12 cellular contexts compared by ENCODE assay signal in genomic region chr22:15687676-15688075, GRCh38. TPM values are rescaled to one million over a fixed set of nuclear protein-coding genes. Genes with fewer than 3 reads are reported as not detected.
"Had no signal": no experiment of that assay in that cellular context is flagged by ENCODE, and none has a peak within 500 bp of the region (broad histone marks: within the 10 kb centered on the region; RNA-seq: fewer than 3 reads in every experiment).

No MANE protein-coding gene starts in this region.

RNA-seq across cellular contexts. Expression of gene POTEH, which starts 2.1 kb away (rescaled TPM):
- total RNA-seq: occipital lobe, ovary, posterior vena cava, pulmonary artery endothelial cell, right atrium auricular region, sciatic nerve, smooth muscle cell, suprapubic skin, transverse colon, upper lobe of right lung, urinary bladder, uterus had no signal
